Comparison of ENCODE assay signal across 8 cellular contexts in genomic region chr3:33131328-33132018, GRCh38. TPM values are rescaled to one million over a fixed set of nuclear protein-coding genes. Genes with fewer than 3 reads are reported as not detected.
DNase-seq lines count a peak whose midpoint lies in the region; ATAC-seq lines count a peak whose summit lies in the region.

No MANE protein-coding gene starts in this region.

- H3K9me3 Mint-ChIP-seq in naive thymus-derived CD8-positive, alpha-beta T cell: no peaks in the 10 kb centered on the region

- DNase-seq in CD1c-positive myeloid dendritic cell (ENCODE audit: extremely low spot score) (peak; percentile 67), NCI-H2196 treated with DMSO at 0.1 percent for 48 hours (lab: John Stamatoyannopoulos, UW; ENCODE audit: unreplicated experiment) (peak; percentile 18), fibroblast of gingiva (ENCODE audit: low read depth) (peak; percentile 61), MG63 (no peak)
- peak; percentile 18 to 33 for DNase-seq in activated CD4-positive, alpha-beta T cell treated with anti-CD3 and anti-CD28 coated beads for 4 hours
- peak in 5 of 10 donors; percentile 7 to 42 (median 33) for DNase-seq in naive thymus-derived CD8-positive, alpha-beta T cell

- no peaks in the 10 kb centered on the region for H3K9me3 ChIP-seq in MG63

- H3K27me3 Mint-ChIP-seq in naive thymus-derived CD8-positive, alpha-beta T cell: no peaks in the 10 kb centered on the region

- H3K27me3 ChIP-seq in MG63: no peaks in the 10 kb centered on the region

- H3K36me3 Mint-ChIP-seq in naive thymus-derived CD8-positive, alpha-beta T cell: peaks cover 0 to 69% (median 20%) of the 10 kb centered on the region in 3 donors

- peaks cover 0 to 8% (median 1%) of the 10 kb centered on the region in 4 donors for H3K4me1 Mint-ChIP-seq in naive thymus-derived CD8-positive, alpha-beta T cell

- no peak overlapping the region for H3K4me3 Mint-ChIP-seq in naive thymus-derived CD8-positive, alpha-beta T cell

- H3K27ac Mint-ChIP-seq in naive thymus-derived CD8-positive, alpha-beta T cell: no peak overlapping the region

- H3K4me3 ChIP-seq in MG63: no peak overlapping the region

- POLR2A ChIA-PET in naive thymus-derived CD8-positive, alpha-beta T cell (lab: Charles Lee): interaction anchor here (1.1 kb wide), 1 partner anchor 586 kb away, joined by 3 read pairs; no protein-coding TSS in a partner anchor

- peak; percentile 79 for ATAC-seq in GM18868 (IDR thresholded peaks at IDR 0.05; ENCODE audit: unreplicated experiment)
- ATAC-seq in HG03097 (IDR thresholded peaks at IDR 0.05; ENCODE audit: low FRiP score, unreplicated experiment): peak; percentile 54
- peak; percentile 29 to 66 for ATAC-seq in naive thymus-derived CD8-positive, alpha-beta T cell

- peaks cover 32% of the 10 kb centered on the region for H3K36me3 ChIP-seq in MG63

RNA-seq across cellular contexts. Expression of gene CRTAP, which starts 17.7 kb away (rescaled TPM):
- total RNA-seq in naive thymus-derived CD8-positive, alpha-beta T cell: 10 to 100 TPM; 36.0 to 45.7 TPM
- 10 to 100 TPM; 25.4 to 52.5 (median 36.0) TPM for polyA plus RNA-seq in naive thymus-derived CD8-positive, alpha-beta T cell
- 258 and 273 TPM in 2 replicates for total RNA-seq in MG63 (2014; rRNA removed; shearing (Covaris generic); ENCODE audit: low replicate concordance)

RNA-seq across cellular contexts. Expression of gene GLB1, which starts 34.5 kb away (rescaled TPM):
- 10 to 100 TPM; 18.7 to 27.0 TPM for total RNA-seq in naive thymus-derived CD8-positive, alpha-beta T cell
- 10 to 100 TPM; 12.7 to 17.0 (median 16.3) TPM for polyA plus RNA-seq in naive thymus-derived CD8-positive, alpha-beta T cell
- 23.4 and 34.4 TPM in 2 replicates for total RNA-seq in MG63 (2014; rRNA removed; shearing (Covaris generic); ENCODE audit: low replicate concordance)

RNA-seq across cellular contexts. Expression of gene TMPPE, which starts 34.5 kb away (rescaled TPM):
- total RNA-seq in naive thymus-derived CD8-positive, alpha-beta T cell: 1 to 10 TPM; 6.9 TPM
- under 1 TPM; 0.14 to 0.77 (median 0.64) TPM for polyA plus RNA-seq in naive thymus-derived CD8-positive, alpha-beta T cell
- total RNA-seq in MG63 (2014; rRNA removed; shearing (Covaris generic); ENCODE audit: low replicate concordance): 0.62 and 1.8 TPM in 2 replicates
